In the genomic region with DNA sequence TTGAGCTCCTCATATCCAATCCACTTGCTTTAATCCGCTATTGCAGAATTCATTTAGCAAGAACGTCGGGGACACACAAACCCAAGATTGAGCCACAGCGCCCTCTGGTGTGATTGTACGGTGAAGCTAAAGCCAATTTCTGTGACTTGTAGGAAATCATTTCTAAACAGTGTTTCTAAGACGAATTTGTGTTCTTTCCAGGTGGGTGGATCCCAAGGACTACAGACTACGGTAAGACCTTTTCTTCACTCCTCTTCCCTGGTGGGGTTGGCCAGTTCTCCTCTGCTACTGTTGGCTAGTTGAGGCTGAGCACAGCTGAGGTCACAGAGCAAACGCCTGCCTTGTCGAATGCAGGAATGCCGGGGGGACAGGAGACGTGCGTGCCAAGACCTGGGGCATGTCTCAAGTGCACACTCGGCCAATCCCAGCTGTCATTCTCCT, we compare ENCODE assay signal across 8 cellular contexts. TPM values are rescaled to one million over a fixed set of nuclear protein-coding genes. Genes with fewer than 3 reads are reported as not detected.
DNase-seq lines count a peak whose midpoint lies in the region; ATAC-seq and TF ChIP-seq lines count a peak whose summit lies in the region.

No MANE protein-coding gene starts in this region.

- no peaks in the 10 kb centered on the region for H3K79me1 ChIP-seq in mesendoderm (ENCODE audit: low read length)

- H3K27ac ChIP-seq in AG04450 (ENCODE audit: low read depth, low read length) (no peak overlapping the region), mesendoderm (ENCODE audit: low read depth, low read length) (no peak overlapping the region)

- DNase-seq in AG04450 (ENCODE audit: low read depth, low spot score) (peak; percentile 72), GOT3 (lab: John Stamatoyannopoulos, UW) (peak; percentile 5), NCI-H526 (lab: John Stamatoyannopoulos, UW) (peak; percentile 18 to 72), mesendoderm (peak; percentile 71)
- peak; percentile 83 for DNase-seq in activated CD4-positive, alpha-beta memory T cell treated with anti-CD3 and anti-CD28 coated beads for 36 hours
- DNase-seq in effector memory CD8-positive, alpha-beta T cell: peak; percentile 72 to 78 (median 73)
- peak; percentile 42 for DNase-seq in stimulated activated CD8-positive, alpha-beta memory T cell treated with anti-CD3 and anti-CD28 coated beads, Interleukin-15, amount 100 ng/mL, for 24 hours (ENCODE audit: low read depth)

- H3K27ac Mint-ChIP-seq in activated CD4-positive, alpha-beta memory T cell treated with anti-CD3 and anti-CD28 coated beads for 36 hours: no peak overlapping the region
- no peak overlapping the region for H3K27ac Mint-ChIP-seq in effector memory CD8-positive, alpha-beta T cell

- peaks cover 10% of the 10 kb centered on the region for H3K4me1 Mint-ChIP-seq in activated CD4-positive, alpha-beta memory T cell treated with anti-CD3 and anti-CD28 coated beads for 36 hours (ENCODE audit: low read depth)
- H3K4me1 Mint-ChIP-seq in effector memory CD8-positive, alpha-beta T cell (ENCODE audit: low read depth in 2 of 2): peaks cover 0 to 9% of the 10 kb centered on the region in 2 donors

- H3K9ac ChIP-seq in mesendoderm (ENCODE audit: low read length): no peak overlapping the region

- no peaks in the 10 kb centered on the region for H3K79me2 ChIP-seq in mesendoderm (ENCODE audit: control insufficient read depth, insufficient read depth, low read length)

- H3K18ac ChIP-seq in mesendoderm (ENCODE audit: low read length): no peak overlapping the region

- H2BK15ac ChIP-seq in mesendoderm (replicated peaks; ENCODE audit: low read depth): no peak overlapping the region

- H3K36me3 Mint-ChIP-seq in activated CD4-positive, alpha-beta memory T cell treated with anti-CD3 and anti-CD28 coated beads for 36 hours: no peaks in the 10 kb centered on the region
- H3K36me3 Mint-ChIP-seq in effector memory CD8-positive, alpha-beta T cell (ENCODE audit: insufficient read depth): no peaks in the 10 kb centered on the region

- H3K4me2 ChIP-seq in mesendoderm (ENCODE audit: low read length): no peak overlapping the region

- H3K4ac ChIP-seq in mesendoderm (ENCODE audit: low read depth, low read length): no peak overlapping the region

- no peaks in the 10 kb centered on the region for H3K36me3 ChIP-seq in mesendoderm (ENCODE audit: control insufficient read depth, insufficient read depth, low read length)

- H3K23ac ChIP-seq in mesendoderm (ENCODE audit: low read length): no peak overlapping the region

- intact Hi-C loops in activated CD4-positive, alpha-beta memory T cell treated with anti-CD3 and anti-CD28 coated beads for 36 hours (cut with micrococcal nuclease): loop anchor here (1.0 to 5.0 kb wide), 6 partner anchors 39 to 992 kb away; no protein-coding TSS in a partner anchor

- no peak overlapping the region for H2BK120ac ChIP-seq in mesendoderm (ENCODE audit: low read depth, low read length)

- H3K4me3 Mint-ChIP-seq in activated CD4-positive, alpha-beta memory T cell treated with anti-CD3 and anti-CD28 coated beads for 36 hours: no peak overlapping the region
- no peak overlapping the region for H3K4me3 Mint-ChIP-seq in effector memory CD8-positive, alpha-beta T cell

- no peak overlapping the region for H2AK5ac ChIP-seq in mesendoderm (ENCODE audit: low read length)

- H3K27me3 Mint-ChIP-seq in activated CD4-positive, alpha-beta memory T cell treated with anti-CD3 and anti-CD28 coated beads for 36 hours: peaks cover 6% of the 10 kb centered on the region
- H3K27me3 Mint-ChIP-seq in effector memory CD8-positive, alpha-beta T cell: peaks cover 35 to 38% of the 10 kb centered on the region in 2 donors

- H3K9me3 Mint-ChIP-seq in activated CD4-positive, alpha-beta memory T cell treated with anti-CD3 and anti-CD28 coated beads for 36 hours: no peaks in the 10 kb centered on the region
- H3K9me3 Mint-ChIP-seq in effector memory CD8-positive, alpha-beta T cell: no peaks in the 10 kb centered on the region

- H4K8ac ChIP-seq in mesendoderm (ENCODE audit: low read depth, low read length): no peak overlapping the region

- no peak overlapping the region for H4K5ac ChIP-seq in mesendoderm (ENCODE audit: low read length)

- H3K56ac ChIP-seq in mesendoderm (ENCODE audit: low read length): no peak overlapping the region

- H3K27me3 ChIP-seq in AG04450 (ENCODE audit: control insufficient read depth, insufficient read depth, low read length): peaks cover 16% of the 10 kb centered on the region
- H3K27me3 ChIP-seq in mesendoderm (ENCODE audit: insufficient read depth, low read length, poor library complexity): no peaks in the 10 kb centered on the region

- peak; percentile 91 for TF ChIP-seq CTCF in AG04450 (IDR thresholded peaks at IDR 0.05; ENCODE audit: low read depth, low read length)

- peak overlapping the region; percentile 35 for H3K4me3 ChIP-seq in AG04450 (ENCODE audit: low read depth, low read length)
- no peak overlapping the region for H3K4me3 ChIP-seq in mesendoderm (ENCODE audit: low read length)

- H3K9me3 ChIP-seq in AG04450 (ENCODE audit: control insufficient read depth, insufficient read depth, low read length): no peaks in the 10 kb centered on the region

- WGBS in mesendoderm (ENCODE audit: extremely low coverage, insufficient coverage, low lambda C conversion rate): no CpG with 5 or more reads among the region's 13 CpGs

- CTCF ChIA-PET in AG04450 (lab: Charles Lee): interaction anchor here (0.6 to 4.1 kb wide), 83 partner anchors 8 to 1011 kb away, joined by 3 to 93 read pairs (median 5); partner anchors contain the start of genes C10orf120 and PLEKHA1
- CTCF ChIA-PET in activated CD4-positive, alpha-beta memory T cell treated with anti-CD3 and anti-CD28 coated beads for 36 hours (lab: Charles Lee): interaction anchor here (0.6 to 5.4 kb wide), 68 partner anchors 8 to 1731 kb away, joined by 3 to 73 read pairs (median 4); partner anchors contain the start of gene HTRA1

- peak; percentile 59 for ATAC-seq in effector memory CD8-positive, alpha-beta T cell (replicated peaks)
- ATAC-seq in HG03159 (IDR thresholded peaks at IDR 0.05; ENCODE audit: unreplicated experiment): no peak

- no peak overlapping the region for H2BK5ac ChIP-seq in mesendoderm (ENCODE audit: low read length)

- POLR2A ChIA-PET in AG04450 (lab: Yijun Ruan, JAX): no interaction called here
- POLR2A ChIA-PET in activated CD4-positive, alpha-beta memory T cell treated with anti-CD3 and anti-CD28 coated beads for 36 hours (lab: Charles Lee): no interaction called here

- peaks cover 2% of the 10 kb centered on the region for H3K4me1 ChIP-seq in mesendoderm (ENCODE audit: control insufficient read depth, low read depth, low read length)

RNA-seq across cellular contexts. Expression of gene DMBT1, which starts 5.2 kb away (rescaled TPM):
- not detected in 2 replicates for polyA plus RNA-seq in AG04450 (2011; rRNA removed)
- not detected in 2 replicates for polyA minus RNA-seq in AG04450 (2011; rRNA and poly(A)+ RNA removed)
- total RNA-seq in activated CD4-positive, alpha-beta memory T cell treated with anti-CD3 and anti-CD28 coated beads for 36 hours: not detected
- 0.03 TPM for polyA plus RNA-seq in mesendoderm (2013, experiment 1 of 2)
- polyA plus RNA-seq in mesendoderm (2013, experiment 2 of 2): 0.01 TPM

Comparison
In these comparisons a context has a peak if more than half of its experiments do, and no peak if none do; other contexts are left out.
1. DNase-seq: peak in every context shown above with its lines; median percentile 83 in activated CD4-positive, alpha-beta memory T cell treated with anti-CD3 and anti-CD28 coated beads for 36 hours; 73 in effector memory CD8-positive, alpha-beta T cell; 72 in AG04450; 71 in mesendoderm; 45 in NCI-H526; 42 in stimulated activated CD8-positive, alpha-beta memory T cell treated with anti-CD3 and anti-CD28 coated beads, Interleukin-15, amount 100 ng/mL, for 24 hours; 5 in GOT3.